15 cellular contexts compared by ENCODE assay signal in genomic region chr10:62422068-62422590, GRCh38. TPM values are rescaled to one million over a fixed set of nuclear protein-coding genes. Genes with fewer than 3 reads are reported as not detected.
A peak's percentile ranks its signal among the peaks of the same experiment; 100 is the strongest.
DNase-seq lines count a peak whose midpoint lies in the region; ATAC-seq and TF ChIP-seq lines count a peak whose summit lies in the region.
"Had no signal": no experiment of that assay in that cellular context is flagged by ENCODE, and none has a peak within 500 bp of the region (broad histone marks: within the 10 kb centered on the region; RNA-seq: fewer than 3 reads in every experiment).

No MANE protein-coding gene starts in this region.

- H3K36me3 ChIP-seq in brain microvascular endothelial cell (replicated peaks) (no peaks in the 10 kb centered on the region), kidney epithelial cell (ENCODE audit: control insufficient read depth, insufficient read depth, low read length) (no peaks in the 10 kb centered on the region)
- H3K36me3 ChIP-seq: adrenal gland, stomach had no signal

- ATAC-seq in GM21717 (IDR thresholded peaks at IDR 0.05; ENCODE audit: unreplicated experiment), result no peak
- ATAC-seq in HG03025 (IDR thresholded peaks at IDR 0.05; ENCODE audit: low FRiP score, unreplicated experiment), result no peak
- ATAC-seq in HG03108 (IDR thresholded peaks at IDR 0.05; ENCODE audit: unreplicated experiment), result no peak
- ATAC-seq: CD8-positive, alpha-beta T cell; effector memory CD8-positive, alpha-beta T cell had no signal

- DNase-seq in AG10803 (ENCODE audit: low read depth) (peak; percentile 80), HT1080 (ENCODE audit: low read depth) (peak; percentile 87), brain microvascular endothelial cell (peak; percentile 62), kidney epithelial cell (ENCODE audit: low read depth) (peak; percentile 63)
- DNase-seq in central memory CD4-positive, alpha-beta T cell, result no peak
- DNase-seq: activated CD8-positive, alpha-beta memory T cell treated with anti-CD3 and anti-CD28 coated beads, Interleukin-2, amount 50 U/mL, for 48 hours; adrenal gland; CD8-positive, alpha-beta T cell; effector memory CD8-positive, alpha-beta T cell; NCI-H1092 treated with DMSO at 0.1 percent for 48 hours; NCI-H526 treated with DMSO at 0.1 percent for 48 hours; stomach had no signal

- in situ Hi-C loops in brain microvascular endothelial cell (cut with HindIII; ENCODE audit: low pct_ligation_motif_present, low sequenced_read_pairs), result no loop called here

- H3K27me3 ChIP-seq in brain microvascular endothelial cell (replicated peaks) (no peaks in the 10 kb centered on the region), kidney epithelial cell (ENCODE audit: control insufficient read depth, insufficient read depth, low read length) (no peaks in the 10 kb centered on the region)
- H3K27me3 ChIP-seq: adrenal gland, stomach had no signal

- H3K4me3 ChIP-seq in AG10803 (ENCODE audit: low read length) (no peak overlapping the region), brain microvascular endothelial cell (ENCODE audit: low read depth, low read length) (no peak overlapping the region), kidney epithelial cell (ENCODE audit: low read depth, low read length) (no peak overlapping the region)
- H3K4me3 ChIP-seq: adrenal gland, stomach had no signal

- TF ChIP-seq CTCF in AG10803 (conservative IDR thresholded peaks at IDR 0.05; ENCODE audit: low read length) (peak; percentile 30), brain microvascular endothelial cell (IDR thresholded peaks at IDR 0.05; ENCODE audit: low read depth, low read length, missing control alignments) (peak; percentile 48), kidney epithelial cell (IDR thresholded peaks at IDR 0.05; ENCODE audit: insufficient read depth, low read length, poor library complexity, severe bottlenecking) (no peak)

- no peak overlapping the region for H3K27ac ChIP-seq in brain microvascular endothelial cell
- H3K27ac ChIP-seq: adrenal gland, stomach had no signal

RNA-seq across cellular contexts. Expression of gene ZNF365, which starts 48.0 kb away (rescaled TPM):
- 8.2 and 8.8 TPM in 2 replicates for total RNA-seq in HT1080 (2014; rRNA removed; shearing (Covaris generic))
- 6.2 and 7.4 TPM in 2 replicates for polyA plus RNA-seq in HT1080 (2015; cell fraction: cytosol; rRNA removed)
- polyA plus RNA-seq in HT1080 (2015; cell fraction: nucleus; rRNA removed), result 5.9 and 6.4 TPM in 2 replicates
- 4.7 and 6.9 TPM in 2 replicates for total RNA-seq in kidney epithelial cell
